ENCODE assay signal across 8 cellular contexts in the genomic region with DNA sequence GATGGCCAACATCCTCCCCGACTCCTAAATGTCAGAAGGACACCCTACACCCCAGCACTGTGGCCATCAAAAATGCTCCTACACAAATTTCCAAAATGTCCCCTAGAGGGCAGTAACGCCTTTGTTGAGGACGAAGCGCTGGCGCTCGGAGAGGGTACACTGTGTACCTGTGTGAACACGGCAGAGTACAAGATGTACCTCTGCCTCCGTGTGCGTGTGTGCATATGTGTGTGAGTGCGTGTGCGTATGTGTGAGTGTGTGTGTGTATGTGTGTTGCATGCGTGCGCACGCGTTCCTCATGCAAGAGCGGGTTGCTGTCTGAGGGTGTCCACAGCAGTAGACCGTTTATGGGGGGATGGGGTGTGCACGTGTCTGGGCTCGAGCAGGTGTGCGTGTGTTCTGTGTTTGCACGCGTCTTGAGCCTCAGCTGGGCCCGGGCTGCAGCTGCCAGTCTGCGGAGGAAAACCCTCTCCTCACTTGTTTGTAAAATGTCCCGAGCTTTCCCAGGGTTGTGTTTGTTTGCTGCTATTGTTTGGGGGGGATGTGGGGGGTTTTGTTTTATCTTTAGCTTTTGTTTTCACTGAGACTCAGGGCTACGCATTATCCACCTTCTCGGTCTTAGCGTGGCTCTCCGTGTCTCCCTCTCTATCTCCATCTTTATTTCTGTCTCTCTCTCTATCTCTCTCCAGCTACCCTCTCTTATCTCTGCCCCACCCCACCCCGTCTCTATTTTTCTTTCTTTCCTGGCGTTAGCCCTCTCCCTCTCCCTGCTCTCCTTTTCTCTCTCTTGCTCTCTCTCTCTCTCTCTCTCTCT. TPM values are rescaled to one million over a fixed set of nuclear protein-coding genes. Genes with fewer than 3 reads are reported as not detected.
DNase-seq lines count a peak whose midpoint lies in the region; ATAC-seq, FAIRE-seq and TF ChIP-seq lines count a peak whose summit lies in the region.

No MANE protein-coding gene starts in this region.

- H3K4me1 ChIP-seq in GM12878 (ENCODE audit: control insufficient read depth, insufficient read depth, low read length) = no peaks in the 10 kb centered on the region
- 0 out of 2 replicates have a peak, but pooled peaks cover 2% of the 10 kb centered on the region for H3K4me1 ChIP-seq in iPS-20b (ENCODE audit: insufficient read depth, low read length)
- H3K4me1 ChIP-seq in skeletal muscle tissue (ENCODE audit: control insufficient read depth in 3 of 3, insufficient read depth in 3 of 3, low read length in 3 of 3) = peaks cover 3 to 11% (median 6%) of the 10 kb centered on the region in 3 donors

- H3K36me3 ChIP-seq in GM12878 (ENCODE audit: control insufficient read depth in 2 of 2, insufficient read depth in 2 of 2, low read length in 1 of 2) (no peaks in the 10 kb centered on the region), iPS-20b (ENCODE audit: insufficient read depth, low read depth, low read length) (no peaks in the 10 kb centered on the region), skeletal muscle tissue (ENCODE audit: control insufficient read depth in 3 of 3, insufficient read depth in 3 of 3, low read length in 3 of 3) (no peaks in the 10 kb centered on the region)

- H3K4me2 ChIP-seq in GM12878 (ENCODE audit: control insufficient read depth, insufficient read depth) = peak overlapping the region; percentile 64

- H3K27me3 Mint-ChIP-seq in T-helper 17 cell = no peaks in the 10 kb centered on the region

- peak overlapping the region; percentile 69; the same call in 1 of the 2 replicates for H3K27ac ChIP-seq in GM12878 (ENCODE audit: control insufficient read depth, insufficient read depth)
- no peak overlapping the region for H3K27ac ChIP-seq in iPS-20b (ENCODE audit: low read length)
- H3K27ac ChIP-seq in skeletal muscle tissue (ENCODE audit: low read depth, low read length) = peak overlapping the region; percentile 30

- TF ChIP-seq POLR2A in GM12878 (IDR thresholded peaks at IDR 0.05; ENCODE audit: low read depth, low read length) = peak; percentile 50; the same call in 1 of the 2 replicates

- RAD21 ChIA-PET in GM12878 (lab: Charles Lee; ENCODE audit: unreplicated experiment) = interaction anchor here (0.7 to 1.9 kb wide), 2 partner anchors 18 to 655 kb away, joined by 3 to 6 read pairs; no protein-coding TSS in a partner anchor

- TF ChIP-seq EP300 in GM12878 (IDR thresholded peaks at IDR 0.05; ENCODE audit: borderline replicate concordance in 1 of 2, control insufficient read depth in 1 of 2, low read depth in 2 of 2, low read length in 2 of 2) = no peak

- no peaks in the 10 kb centered on the region for H3K36me3 Mint-ChIP-seq in T-helper 17 cell (ENCODE audit: low read depth)

- peak; percentile 84 for TF ChIP-seq RAD21 in GM12878 (IDR thresholded peaks at IDR 0.05; ENCODE audit: insufficient read depth, low read depth, low read length)

- peak; percentile 96 for FAIRE-seq in GM12878 (lab: Jason Lieb, UNC)

- H4K20me1 ChIP-seq in GM12878 (ENCODE audit: control insufficient read depth, insufficient read depth) = no peaks in the 10 kb centered on the region

- CTCF ChIA-PET in GM12878 (lab: Yijun Ruan, JAX) = interaction anchor here (0.7 to 4.3 kb wide), 7 partner anchors 11 to 152 kb away, joined by 3 to 33 read pairs (median 5); a partner anchor contains a TSS

- no TSS peak for BruUV-seq in GM12878 (replicated peaks; lab: Mats Ljungman, UMichigan)

- WGBS in GM12878 (ENCODE audit: insufficient coverage, insufficient replicate concordance, low lambda C conversion rate, missing lambda C conversion rate) = 19% methylated on average over 31 of the region's 31 CpGs

- H3K27ac Mint-ChIP-seq in T-helper 17 cell = peak overlapping the region; percentile 87

- in situ Hi-C loops in GM12878 (cut with MboI) = no loop called here

- DNase-seq in SIG-M5 treated with dmso at 0.1 percent for 504 hours (lab: John Stamatoyannopoulos, UW; ENCODE audit: unreplicated experiment) (peak; percentile 59), SIG-M5 (lab: John Stamatoyannopoulos, UW) (no peak), NCI-H1105 treated with DMSO at 0.1 percent for 48 hours (lab: John Stamatoyannopoulos, UW) (peak; percentile 78), T-helper 17 cell (peak; percentile 39 to 52 (median 52)), GM12878 (ENCODE audit: low read depth, low spot score) (peak; percentile 46)

- H3K9ac ChIP-seq in GM12878 (ENCODE audit: control insufficient read depth, insufficient read depth, low read length) (peak overlapping the region; percentile 53), iPS-20b (ENCODE audit: low read depth, low read length) (peak overlapping the region; percentile 45; the same call in 1 of the 2 replicates), skeletal muscle tissue (ENCODE audit: low read depth in 1 of 3, low read length in 3 of 3) (peak overlapping the region; percentile 27 to 57 (median 51))

- H3K9me3 ChIP-seq in T-helper 17 cell (ENCODE audit: control insufficient read depth, low read length, poor library complexity, severe bottlenecking) (no peaks in the 10 kb centered on the region), GM12878 (replicated peaks; ENCODE audit: control insufficient read depth, insufficient read depth, low read length) (no peaks in the 10 kb centered on the region), iPS-20b (ENCODE audit: insufficient read depth, low read depth, low read length) (no peaks in the 10 kb centered on the region), skeletal muscle tissue (ENCODE audit: control insufficient read depth in 3 of 3, low read length in 3 of 3) (no peaks in the 10 kb centered on the region)

- peak overlapping the region; percentile 89 for H3K4me3 Mint-ChIP-seq in T-helper 17 cell

- ATAC-seq in HG02623 (IDR thresholded peaks at IDR 0.05; ENCODE audit: unreplicated experiment) (peak; percentile 77), T-helper 17 cell (peak; percentile 95), GM12878 (peak; percentile 86)

- no peaks in the 10 kb centered on the region for H3K27me3 ChIP-seq in GM12878 (replicated peaks in 1 of 2; ENCODE audit: control insufficient read depth in 2 of 2, insufficient read depth in 2 of 2, low read length in 1 of 2)
- no peaks in the 10 kb centered on the region for H3K27me3 ChIP-seq in iPS-20b (ENCODE audit: insufficient read depth, low read length)
- H3K27me3 ChIP-seq in skeletal muscle tissue (ENCODE audit: control insufficient read depth in 3 of 3, insufficient read depth in 3 of 3, low read length in 3 of 3) = peaks cover 0 to 3% (median 0%) of the 10 kb centered on the region in 3 donors

- H3K79me2 ChIP-seq in GM12878 (ENCODE audit: control insufficient read depth, insufficient read depth, low read length) = no peaks in the 10 kb centered on the region

- H3K4me3 ChIP-seq in GM12878 (peak overlapping the region; percentile 59), iPS-20b (ENCODE audit: low read length) (peak overlapping the region; percentile 76), skeletal muscle tissue (ENCODE audit: low read length in 3 of 3) (peak overlapping the region; percentile 80 to 90 (median 81))

- POLR2A ChIA-PET in GM12878 (lab: Charles Lee) = interaction anchor here (0.6 to 1.1 kb wide), 3 partner anchors 41 to 353 kb away, joined by 3 to 8 read pairs (median 4); a partner anchor contains a TSS

- SMC1A ChIA-PET in GM12878 (lab: Charles Lee; ENCODE audit: uncharacterized antibody, unreplicated experiment) = interaction anchor here (0.6 to 1.7 kb wide), 5 partner anchors 10 to 62 kb away, joined by 3 to 9 read pairs (median 5); a partner anchor contains a TSS

- H2AFZ ChIP-seq in GM12878 (ENCODE audit: control insufficient read depth, low read depth, low read length) = peak overlapping the region; percentile 62

- intact Hi-C loops in GM12878 (cut with micrococcal nuclease; ENCODE audit: unreplicated experiment) = loop anchor here (1.0 to 2.0 kb wide), 3 partner anchors 17 to 153 kb away; a partner anchor contains a TSS

- peak; percentile 68 to 85 (median 77) for TF ChIP-seq CTCF in GM12878 (IDR thresholded peaks at IDR 0.05 in 2 of 3, conservative IDR thresholded peaks at IDR 0.05 in 1 of 3; ENCODE audit: control insufficient read depth in 2 of 3, extremely low read depth in 1 of 3, insufficient read depth in 1 of 3, low read depth in 3 of 3, low read length in 3 of 3)

- H3K4me1 Mint-ChIP-seq in T-helper 17 cell = peaks cover 19% of the 10 kb centered on the region

RNA-seq across cellular contexts. Expression of a gene that starts 10.4 kb away (rescaled TPM):
- 100 to 1,000 TPM; 201 to 218 TPM for total RNA-seq in T-helper 17 cell
- total RNA-seq in GM12878 (2013; cell fraction: nucleolus; rRNA removed) = 13.7 and 15.4 TPM in 2 replicates
- 12.8 and 13.4 TPM in 2 replicates for total RNA-seq in GM12878 (2014; rRNA removed)
- total RNA-seq in GM12878 (2014; rRNA removed; fragmentation: Illumina TruSeq; extraction: Trizol) = 12.3 and 12.9 TPM in 2 replicates
- total RNA-seq in GM12878 (2021) = 16.0 and 16.1 TPM in 2 replicates
- polyA plus RNA-seq in GM12878 (2011; ENCODE audit: low read depth) = 27.1 TPM
- polyA plus RNA-seq in GM12878 (2011; rRNA removed) = 19.9 and 20.1 TPM in 2 replicates
- polyA plus RNA-seq in GM12878 (2011; cell fraction: cytosol; rRNA removed) = 10.1 and 11.6 TPM in 2 replicates
- polyA plus RNA-seq in GM12878 (2011; cell fraction: nucleus; rRNA removed) = 53.1 and 62.8 TPM in 2 replicates
- polyA plus RNA-seq in GM12878 (2012) = 28.0 and 49.3 TPM in 2 replicates
- polyA plus RNA-seq in GM12878 (2014; fragmentation: Illumina TruSeq; extraction: Trizol) = 24.6 and 29.5 TPM in 2 replicates
- polyA plus RNA-seq in GM12878 (2014; fragmentation: Nextera tagmentation; extraction: Ambion mirVana) = 1 to 10 TPM in 1 of 2 experiments, under 1 TPM in 1; 0.53 to 1.8 TPM
- polyA plus RNA-seq in GM12878 (2014; rRNA removed) = 19.7 and 20.0 TPM in 2 replicates
- 10 to 100 TPM; 13.3 to 15.6 TPM for polyA plus RNA-seq in GM12878 (2016; fragmentation: Nextera tagmentation; extraction: Ambion mirVana)
- polyA minus RNA-seq in GM12878 (2011; rRNA and poly(A)+ RNA removed) = 4.1 and 11.3 TPM in 2 replicates
- 4.5 and 4.9 TPM in 2 replicates for polyA minus RNA-seq in GM12878 (2011; cell fraction: cytosol; rRNA and poly(A)+ RNA removed)
- 5.0 and 6.8 TPM in 2 replicates for polyA minus RNA-seq in GM12878 (2011; cell fraction: nucleus; rRNA and poly(A)+ RNA removed)
- total RNA-seq in skeletal muscle tissue = 7.3 TPM

RNA-seq across cellular contexts. Expression of a gene that starts 22.1 kb away (rescaled TPM):
- 10 to 100 TPM in 1 of 2 donors, 1 to 10 TPM in 1; 9.8 to 10.1 TPM for total RNA-seq in T-helper 17 cell
- total RNA-seq in GM12878 (2013; cell fraction: nucleolus; rRNA removed) = 121 TPM in 2 replicates
- 7.0 and 8.6 TPM in 2 replicates for total RNA-seq in GM12878 (2014; rRNA removed)
- 8.5 and 9.8 TPM in 2 replicates for total RNA-seq in GM12878 (2014; rRNA removed; fragmentation: Illumina TruSeq; extraction: Trizol)
- total RNA-seq in GM12878 (2021) = 5.3 and 6.0 TPM in 2 replicates
- polyA plus RNA-seq in GM12878 (2011; ENCODE audit: low read depth) = 3.8 TPM
- 14.8 and 21.1 TPM in 2 replicates for polyA plus RNA-seq in GM12878 (2011; rRNA removed)
- 4.2 and 4.8 TPM in 2 replicates for polyA plus RNA-seq in GM12878 (2011; cell fraction: cytosol; rRNA removed)
- 34.2 and 35.6 TPM in 2 replicates for polyA plus RNA-seq in GM12878 (2011; cell fraction: nucleus; rRNA removed)
- 5.6 and 6.2 TPM in 2 replicates for polyA plus RNA-seq in GM12878 (2012)
- polyA plus RNA-seq in GM12878 (2014; fragmentation: Illumina TruSeq; extraction: Trizol) = 6.0 and 7.5 TPM in 2 replicates
- polyA plus RNA-seq in GM12878 (2014; fragmentation: Nextera tagmentation; extraction: Ambion mirVana) = 1 to 10 TPM in 1 of 2 experiments, under 1 TPM in 1; 1.00 to 1.1 TPM
- 5.1 and 5.4 TPM in 2 replicates for polyA plus RNA-seq in GM12878 (2014; rRNA removed)
- 1 to 10 TPM; 4.5 to 4.6 TPM for polyA plus RNA-seq in GM12878 (2016; fragmentation: Nextera tagmentation; extraction: Ambion mirVana)
- polyA minus RNA-seq in GM12878 (2011; rRNA and poly(A)+ RNA removed) = 79.8 and 87.1 TPM in 2 replicates
- 7.4 and 8.2 TPM in 2 replicates for polyA minus RNA-seq in GM12878 (2011; cell fraction: cytosol; rRNA and poly(A)+ RNA removed)
- 39.4 and 68.1 TPM in 2 replicates for polyA minus RNA-seq in GM12878 (2011; cell fraction: nucleus; rRNA and poly(A)+ RNA removed)
- total RNA-seq in skeletal muscle tissue = 12.0 TPM

RNA-seq across cellular contexts. Expression of a gene that starts 23.2 kb away (rescaled TPM):
- total RNA-seq in T-helper 17 cell (not detected), GM12878 (2014; rRNA removed) (0.06 and 0.27 TPM in 2 replicates), GM12878 (2014; rRNA removed; fragmentation: Illumina TruSeq; extraction: Trizol) (0.04 and 0.05 TPM in 2 replicates), GM12878 (2021) (0.10 and 0.11 TPM in 2 replicates), skeletal muscle tissue (2.1 TPM)
- total RNA-seq in GM12878 (2013; cell fraction: nucleolus; rRNA removed) = 0.13 TPM in 1 of 2 replicates, not detected in the other
- polyA plus RNA-seq in GM12878 (2011; ENCODE audit: low read depth) = 0.08 TPM
- polyA plus RNA-seq in GM12878 (2011; rRNA removed) (0.10 and 0.14 TPM in 2 replicates), GM12878 (2014; fragmentation: Illumina TruSeq; extraction: Trizol) (0.13 TPM in 2 replicates), GM12878 (2014; fragmentation: Nextera tagmentation; extraction: Ambion mirVana) (not detected), GM12878 (2014; rRNA removed) (0.05 and 0.24 TPM in 2 replicates), GM12878 (2016; fragmentation: Nextera tagmentation; extraction: Ambion mirVana) (not detected)
- polyA plus RNA-seq in GM12878 (2011; cell fraction: cytosol; rRNA removed) = 0.13 and 0.25 TPM in 2 replicates
- polyA plus RNA-seq in GM12878 (2011; cell fraction: nucleus; rRNA removed) = 0.45 and 0.66 TPM in 2 replicates
- polyA plus RNA-seq in GM12878 (2012) = 0.11 and 0.15 TPM in 2 replicates
- polyA minus RNA-seq in GM12878 (2011; rRNA and poly(A)+ RNA removed) = 0.07 and 0.21 TPM in 2 replicates
- polyA minus RNA-seq in GM12878 (2011; cell fraction: cytosol; rRNA and poly(A)+ RNA removed) = not detected in 2 replicates
- under 0.01 and 0.29 TPM in 2 replicates for polyA minus RNA-seq in GM12878 (2011; cell fraction: nucleus; rRNA and poly(A)+ RNA removed)

Comparison
In these comparisons a context has a peak if more than half of its experiments do, and no peak if none do; other contexts are left out.
1. RNA of a gene that starts 10.4 kb away (total RNA-seq): 201 to 218 TPM in T-helper 17 cell; 12.3 to 16.1 TPM in GM12878 and 7.3 TPM in skeletal muscle tissue (single experiment); every median in the first group is over 10 times any median in the second.
2. Peak in every context shown above with its lines, with median percentiles within 50 percentile points of each other: ATAC-seq, H3K4me3 ChIP-seq and H3K9ac ChIP-seq.